8 cellular contexts compared by ENCODE assay signal in genomic region chr2:177618270-177619253, GRCh38.
DNase-seq lines count a peak whose midpoint lies in the region; ATAC-seq, FAIRE-seq and TF ChIP-seq lines count a peak whose summit lies in the region.

No MANE protein-coding gene starts in this region.

- H3K27ac ChIP-seq in astrocyte (ENCODE audit: low read depth, low read length) (peak overlapping the region; percentile 100), vagina (peak overlapping the region; percentile 86)

- H3K27ac Mint-ChIP-seq in T-helper 2 cell treated with Interferon-gamma antibody and Interleukin-4, amounts not matched to agents 5 μg/mL and 100 μg/mL, for 36 hours, result peak overlapping the region; percentile 98
- H3K27ac Mint-ChIP-seq in astrocyte (ENCODE audit: unreplicated experiment), result peak overlapping the region; percentile 99

- no peaks in the 10 kb centered on the region for H4K20me1 ChIP-seq in astrocyte (ENCODE audit: insufficient read depth, low read length)

- peak overlapping the region; percentile 97 for H3K4me3 Mint-ChIP-seq in T-helper 2 cell treated with Interferon-gamma antibody and Interleukin-4, amounts not matched to agents 5 μg/mL and 100 μg/mL, for 36 hours
- peak overlapping the region; percentile 93 for H3K4me3 Mint-ChIP-seq in astrocyte (ENCODE audit: unreplicated experiment)

- DNase-seq in NCI-H187 treated with DMSO at 0.1 percent for 48 hours (lab: John Stamatoyannopoulos, UW) (peak; percentile 19), astrocyte (ENCODE audit: low read depth) (peak; percentile 77), hepatic stellate cell (ENCODE audit: low spot score) (peak; percentile 88), putamen (ENCODE audit: low spot score) (peak; percentile 93), vagina (ENCODE audit: extremely low spot score in 2 of 2) (peak in 1 of 2 donors; percentile 91)
- peak; percentile 89 for DNase-seq in T-helper 2 cell treated with Interferon-gamma antibody and Interleukin-4, amounts not matched to agents 5 μg/mL and 100 μg/mL, for 36 hours (ENCODE audit: low spot score)

- H3K27me3 ChIP-seq in astrocyte (ENCODE audit: insufficient read depth, low read length) (no peaks in the 10 kb centered on the region), vagina (no peaks in the 10 kb centered on the region)

- no peaks in the 10 kb centered on the region for H3K9me3 Mint-ChIP-seq in T-helper 2 cell treated with Interferon-gamma antibody and Interleukin-4, amounts not matched to agents 5 μg/mL and 100 μg/mL, for 36 hours
- peaks cover 3% of the 10 kb centered on the region for H3K9me3 Mint-ChIP-seq in astrocyte (ENCODE audit: unreplicated experiment)

- FAIRE-seq in astrocyte (lab: Jason Lieb, UNC), result no peak

- H3K9me3 ChIP-seq in astrocyte (ENCODE audit: insufficient read depth, low read depth, low read length), result no peaks in the 10 kb centered on the region
- no peaks in the 10 kb centered on the region for H3K9me3 ChIP-seq in vagina

- H3K79me2 ChIP-seq in astrocyte (ENCODE audit: insufficient read depth, low read length), result no peaks in the 10 kb centered on the region

- peaks cover 4% of the 10 kb centered on the region for H3K4me1 Mint-ChIP-seq in T-helper 2 cell treated with Interferon-gamma antibody and Interleukin-4, amounts not matched to agents 5 μg/mL and 100 μg/mL, for 36 hours (ENCODE audit: low read depth)
- H3K4me1 Mint-ChIP-seq in astrocyte (ENCODE audit: low read depth, unreplicated experiment), result no peaks in the 10 kb centered on the region

- TF ChIP-seq CTCF in astrocyte (IDR thresholded peaks at IDR 0.05; ENCODE audit: insufficient read depth, low read depth, low read length) (no peak), vagina (IDR thresholded peaks at IDR 0.05) (peak in 1 of 3 experiments; percentile 14)

- H3K36me3 Mint-ChIP-seq in T-helper 2 cell treated with Interferon-gamma antibody and Interleukin-4, amounts not matched to agents 5 μg/mL and 100 μg/mL, for 36 hours (ENCODE audit: low read depth), result no peaks in the 10 kb centered on the region
- H3K36me3 Mint-ChIP-seq in astrocyte (ENCODE audit: low read depth, unreplicated experiment), result no peaks in the 10 kb centered on the region

- intact Hi-C loops in vagina (cut with DNase I), result no loop called here

- H3K4me2 ChIP-seq in astrocyte (ENCODE audit: low read length), result peak overlapping the region; percentile 90

- ATAC-seq in GM18499 (IDR thresholded peaks at IDR 0.05; ENCODE audit: insufficient read depth, unreplicated experiment), result peak; percentile 87
- peak; percentile 97 for ATAC-seq in HG02885 (IDR thresholded peaks at IDR 0.05; ENCODE audit: poor library complexity, unreplicated experiment)

- peak overlapping the region; percentile 100 for H2AFZ ChIP-seq in astrocyte (ENCODE audit: low read depth, low read length)

- H3K4me1 ChIP-seq in astrocyte (ENCODE audit: insufficient read depth, low read length), result no peaks in the 10 kb centered on the region
- peaks cover 6% of the 10 kb centered on the region for H3K4me1 ChIP-seq in vagina

- peak overlapping the region; percentile 91 for H3K4me3 ChIP-seq in astrocyte (ENCODE audit: insufficient read depth, low read depth, low read length)
- H3K4me3 ChIP-seq in vagina, result peak overlapping the region; percentile 65 to 89

- H3K9ac ChIP-seq in astrocyte (ENCODE audit: low read length), result peak overlapping the region; percentile 95

- TF ChIP-seq POLR2A in vagina (IDR thresholded peaks at IDR 0.05), result no peak

- H3K27me3 Mint-ChIP-seq in T-helper 2 cell treated with Interferon-gamma antibody and Interleukin-4, amounts not matched to agents 5 μg/mL and 100 μg/mL, for 36 hours (ENCODE audit: low read depth), result peaks cover 25% of the 10 kb centered on the region
- H3K27me3 Mint-ChIP-seq in astrocyte (ENCODE audit: low read depth, unreplicated experiment), result no peaks in the 10 kb centered on the region

- H3K36me3 ChIP-seq in astrocyte (ENCODE audit: insufficient read depth, low read length), result no peaks in the 10 kb centered on the region
- no peaks in the 10 kb centered on the region for H3K36me3 ChIP-seq in vagina
